9 cellular contexts compared by ENCODE assay signal in the genomic region with DNA sequence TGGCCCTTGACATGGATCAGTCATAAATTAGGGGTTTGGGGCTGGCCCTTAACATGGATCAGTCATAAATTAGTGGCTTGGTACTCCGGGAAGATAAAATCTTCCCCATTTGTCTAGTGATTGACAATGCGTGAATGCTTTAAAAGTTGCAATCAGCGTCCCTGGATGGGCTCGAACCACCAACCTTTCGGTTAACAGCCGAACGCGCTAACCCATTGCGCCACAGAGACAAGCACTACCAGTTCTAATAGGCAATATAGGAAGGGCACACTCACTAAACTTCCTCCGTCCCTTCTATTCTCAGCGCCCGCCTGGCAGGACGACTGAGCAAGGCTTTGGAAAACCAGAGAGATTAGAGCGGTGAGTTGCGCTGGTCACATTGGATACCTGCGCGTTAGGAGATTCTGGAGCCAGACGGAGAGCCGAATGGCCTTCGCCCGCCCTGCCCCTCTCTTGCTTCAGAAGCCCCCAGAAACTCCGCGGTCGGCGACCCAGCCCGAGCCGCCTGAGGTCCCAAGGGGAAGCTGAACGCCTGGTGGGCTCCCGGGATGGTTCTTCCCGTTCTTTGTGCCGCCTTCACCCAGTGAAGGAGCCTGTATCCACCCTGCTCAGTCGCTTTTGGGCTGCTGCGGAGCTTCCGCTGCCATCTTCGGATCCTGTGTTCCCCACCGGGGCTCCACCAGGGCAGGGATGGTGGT.
A peak's percentile ranks its signal among the peaks of the same experiment; 100 is the strongest.
DNase-seq lines count a peak whose midpoint lies in the region; ATAC-seq, FAIRE-seq and TF ChIP-seq lines count a peak whose summit lies in the region.
"Had no signal": no experiment of that assay in that cellular context is flagged by ENCODE, and none has a peak within 500 bp of the region (broad histone marks: within the 10 kb centered on the region; RNA-seq: fewer than 3 reads in every experiment).

No MANE protein-coding gene starts in this region.

- peak overlapping the region; percentile 59 for H3K4me3 ChIP-seq in H7 (ENCODE audit: insufficient read depth, low read depth, low read length)
- peak overlapping the region; percentile 29 for H3K4me3 ChIP-seq in retinal pigment epithelial cell (ENCODE audit: low read length)
- no peak overlapping the region for H3K4me3 ChIP-seq in CD8-positive, alpha-beta T cell (ENCODE audit: low read depth, low read length)
- H3K4me3 ChIP-seq: psoas muscle had no signal

- CTCF ChIA-PET in CD8-positive, alpha-beta T cell (lab: Charles Lee): no interaction called here

- no peaks in the 10 kb centered on the region for H3K4me1 Mint-ChIP-seq in CD8-positive, alpha-beta T cell (ENCODE audit: low read depth)

- H3K27me3 ChIP-seq in H7 (ENCODE audit: control insufficient read depth, insufficient read depth, low read length): no peaks in the 10 kb centered on the region; the same call in 1 of the 2 replicates
- H3K27me3 ChIP-seq in foreskin keratinocyte: peaks cover 18% of the 10 kb centered on the region
- H3K27me3 ChIP-seq in CD8-positive, alpha-beta T cell (ENCODE audit: insufficient read depth, low read length): peaks cover 3% of the 10 kb centered on the region

- ATAC-seq in foreskin keratinocyte: peak; percentile 80
- no peak for ATAC-seq in CD8-positive, alpha-beta T cell
- no peak for ATAC-seq in Right ventricle myocardium superior (ENCODE audit: poor library complexity)
- no peak for ATAC-seq in HG03108 (IDR thresholded peaks at IDR 0.05; ENCODE audit: unreplicated experiment)
- ATAC-seq: psoas muscle had no signal

- H3K4me3 Mint-ChIP-seq in CD8-positive, alpha-beta T cell: no peak overlapping the region

- intact Hi-C loops in CD8-positive, alpha-beta T cell (cut with DNase I, micrococcal nuclease): no loop called here
- intact Hi-C loops in Right ventricle myocardium superior (cut with DNase I): no loop called here

- H3K27ac Mint-ChIP-seq in CD8-positive, alpha-beta T cell: no peak overlapping the region

- H3K27ac ChIP-seq in foreskin keratinocyte: no peak overlapping the region
- H3K27ac ChIP-seq in CD8-positive, alpha-beta T cell (ENCODE audit: low read depth, low read length): no peak overlapping the region
- H3K27ac ChIP-seq: psoas muscle had no signal

- TF ChIP-seq CTCF in foreskin keratinocyte (conservative IDR thresholded peaks at IDR 0.05) (no peak), retinal pigment epithelial cell (conservative IDR thresholded peaks at IDR 0.05; ENCODE audit: low read depth, low read length) (no peak)
- no peak for TF ChIP-seq CTCF in CD8-positive, alpha-beta T cell (IDR thresholded peaks at IDR 0.05)

- no peaks in the 10 kb centered on the region for H3K36me3 ChIP-seq in H7 (replicated peaks; ENCODE audit: control insufficient read depth, insufficient read depth, low read length)
- no peaks in the 10 kb centered on the region for H3K36me3 ChIP-seq in CD8-positive, alpha-beta T cell (ENCODE audit: insufficient read depth, low read length)

- POLR2A ChIA-PET in CD8-positive, alpha-beta T cell (lab: Charles Lee): no interaction called here

- no peaks in the 10 kb centered on the region for H3K9me3 Mint-ChIP-seq in CD8-positive, alpha-beta T cell

- no peaks in the 10 kb centered on the region for H3K9me3 ChIP-seq in CD8-positive, alpha-beta T cell (ENCODE audit: low read length)
- H3K9me3 ChIP-seq: psoas muscle had no signal

- peaks cover 42% of the 10 kb centered on the region for H3K27me3 Mint-ChIP-seq in CD8-positive, alpha-beta T cell (ENCODE audit: low read depth)

- no peaks in the 10 kb centered on the region for H3K4me1 ChIP-seq in foreskin keratinocyte
- H3K4me1 ChIP-seq in CD8-positive, alpha-beta T cell (ENCODE audit: insufficient read depth, low read length): no peaks in the 10 kb centered on the region
- H3K4me1 ChIP-seq: psoas muscle had no signal

- no peak for FAIRE-seq in RCC 7860 (lab: Jason Lieb, UNC)

- no peaks in the 10 kb centered on the region for H3K36me3 Mint-ChIP-seq in CD8-positive, alpha-beta T cell

- DNase-seq in H7 (peak; percentile 36), RCC 7860 (ENCODE audit: low spot score) (peak; percentile 19), foreskin keratinocyte (peak; percentile 6 to 42), retinal pigment epithelial cell (ENCODE audit: low read depth) (no peak), Right ventricle myocardium superior (no peak)
- DNase-seq in CD8-positive, alpha-beta T cell: no peak
- DNase-seq: activated CD8-positive, alpha-beta memory T cell treated with anti-CD3 and anti-CD28 coated beads for 24 hours; psoas muscle had no signal

Comparison
In these comparisons a context has a peak if more than half of its experiments do, and no peak if none do; other contexts are left out.
1. DNase-seq: peak in H7 (single experiment), RCC 7860 (single experiment) and foreskin keratinocyte (2 of 2); none in retinal pigment epithelial cell (single experiment), CD8-positive, alpha-beta T cell (0 of 7) and Right ventricle myocardium superior (single experiment).